ENCODE assay signal across 24 cellular contexts in genomic region chr11:75480185-75480889, GRCh38. TPM values are rescaled to one million over a fixed set of nuclear protein-coding genes. Genes with fewer than 3 reads are reported as not detected.
"Had no signal": no experiment of that assay in that cellular context is flagged by ENCODE, and none has a peak within 500 bp of the region (broad histone marks: within the 10 kb centered on the region; RNA-seq: fewer than 3 reads in every experiment).

No MANE protein-coding gene starts in this region.

- H3K27me3 Mint-ChIP-seq: activated CD4-positive, alpha-beta memory T cell treated with anti-CD3 and anti-CD28 coated beads for 36 hours; activated CD8-positive, alpha-beta memory T cell treated with anti-CD3 and anti-CD28 coated beads, Interleukin-2, amount 10 ng/mL, durations not matched to agents 7 days and 5 days; activated naive CD4-positive, alpha-beta T cell treated with anti-CD3 and anti-CD28 coated beads, Interleukin-2, amount 50 U/mL, for 24 hours; stimulated activated naive B cell treated with anti-CD40 and anti-IgM and Interleukin-4, amounts not matched to agents 10 μg/mL and 1 μg/mL and 100 μg/mL, for 72 hours had no signal

- H3K4me3 Mint-ChIP-seq: activated CD4-positive, alpha-beta memory T cell treated with anti-CD3 and anti-CD28 coated beads for 36 hours; activated CD8-positive, alpha-beta memory T cell treated with anti-CD3 and anti-CD28 coated beads, Interleukin-2, amount 10 ng/mL, durations not matched to agents 7 days and 5 days; activated naive CD4-positive, alpha-beta T cell treated with anti-CD3 and anti-CD28 coated beads, Interleukin-2, amount 50 U/mL, for 24 hours; naive B cell; stimulated activated naive B cell treated with anti-CD40 and anti-IgM and Interleukin-4, amounts not matched to agents 10 μg/mL and 1 μg/mL and 100 μg/mL, for 72 hours; T-helper 2 cell treated with Interferon-gamma antibody and Interleukin-4, amounts not matched to agents 5 μg/mL and 100 μg/mL, for 36 hours had no signal

- H3K36me3 ChIP-seq: heart left ventricle, tibial nerve, vagina had no signal

- H3K9me3 Mint-ChIP-seq: activated CD4-positive, alpha-beta memory T cell treated with anti-CD3 and anti-CD28 coated beads for 36 hours; activated naive CD4-positive, alpha-beta T cell treated with anti-CD3 and anti-CD28 coated beads, Interleukin-2, amount 50 U/mL, for 24 hours; naive B cell; stimulated activated naive B cell treated with anti-CD40 and anti-IgM and Interleukin-4, amounts not matched to agents 10 μg/mL and 1 μg/mL and 100 μg/mL, for 72 hours; T-helper 2 cell treated with Interferon-gamma antibody and Interleukin-4, amounts not matched to agents 5 μg/mL and 100 μg/mL, for 36 hours had no signal

- H3K36me3 Mint-ChIP-seq: activated CD4-positive, alpha-beta memory T cell treated with anti-CD3 and anti-CD28 coated beads for 36 hours; activated CD8-positive, alpha-beta memory T cell treated with anti-CD3 and anti-CD28 coated beads, Interleukin-2, amount 10 ng/mL, durations not matched to agents 7 days and 5 days; activated naive CD4-positive, alpha-beta T cell treated with anti-CD3 and anti-CD28 coated beads, Interleukin-2, amount 50 U/mL, for 24 hours; naive B cell; stimulated activated naive B cell treated with anti-CD40 and anti-IgM and Interleukin-4, amounts not matched to agents 10 μg/mL and 1 μg/mL and 100 μg/mL, for 72 hours had no signal

- H3K4me1 ChIP-seq: foreskin keratinocyte, parathyroid adenoma had no signal

- H3K27me3 ChIP-seq: body of pancreas, foreskin keratinocyte, heart left ventricle, tibial nerve, vagina had no signal

- H3K9me3 ChIP-seq: body of pancreas, heart left ventricle, tibial nerve, vagina had no signal

- H3K4me3 ChIP-seq: body of pancreas, coronary artery, heart left ventricle, lung, tibial nerve, vagina had no signal

- H3K27ac Mint-ChIP-seq: activated CD4-positive, alpha-beta memory T cell treated with anti-CD3 and anti-CD28 coated beads for 36 hours; activated CD8-positive, alpha-beta memory T cell treated with anti-CD3 and anti-CD28 coated beads, Interleukin-2, amount 10 ng/mL, durations not matched to agents 7 days and 5 days; activated naive CD4-positive, alpha-beta T cell treated with anti-CD3 and anti-CD28 coated beads, Interleukin-2, amount 50 U/mL, for 24 hours; stimulated activated naive B cell treated with anti-CD40 and anti-IgM and Interleukin-4, amounts not matched to agents 10 μg/mL and 1 μg/mL and 100 μg/mL, for 72 hours; T-helper 2 cell treated with Interferon-gamma antibody and Interleukin-4, amounts not matched to agents 5 μg/mL and 100 μg/mL, for 36 hours had no signal

- ATAC-seq: activated CD8-positive, alpha-beta memory T cell treated with anti-CD3 and anti-CD28 coated beads, Interleukin-2, amount 10 ng/mL, durations not matched to agents 7 days and 5 days; body of pancreas; foreskin keratinocyte; heart left ventricle; left cardiac atrium; stimulated activated naive B cell treated with anti-CD40 and anti-IgM and Interleukin-4, amounts not matched to agents 10 μg/mL and 1 μg/mL and 100 μg/mL, for 72 hours had no signal

- DNase-seq: activated CD4-positive, alpha-beta memory T cell treated with anti-CD3 and anti-CD28 coated beads for 36 hours; activated CD4-positive, alpha-beta T cell treated with anti-CD3 and anti-CD28 coated beads for 1 hour; activated CD8-positive, alpha-beta memory T cell treated with anti-CD3 and anti-CD28 coated beads, Interleukin-2, amount 10 ng/mL, durations not matched to agents 7 days and 5 days; activated effector memory CD4-positive, alpha-beta T cell treated with anti-CD3 and anti-CD28 coated beads, Interleukin-2, amount 50 U/mL, for 16 hours; activated T-cell treated with anti-CD3 and anti-CD28 coated beads, Interleukin-2, amount 50 U/mL, for 48 hours; amniotic stem cell; body of pancreas; central memory CD4-positive, alpha-beta T cell; foreskin keratinocyte; heart left ventricle; left cardiac atrium; naive B cell; stimulated activated CD4-positive, alpha-beta T cell treated with anti-CD3 and anti-CD28 coated beads, Interleukin-12 subunit alpha, Interleukin-12 subunit beta, amount 100 ng/mL, for 4 hours; stimulated activated CD4-positive, alpha-beta T cell treated with anti-CD3 and anti-CD28 coated beads, Interleukin-2, amount 100 ng/mL, for 24 hours; stimulated activated naive B cell treated with anti-CD40 and anti-IgM and Interleukin-4, amounts not matched to agents 10 μg/mL and 1 μg/mL and 100 μg/mL, for 72 hours; SW 1271 had no signal

- H3K27ac ChIP-seq: body of pancreas, coronary artery, foreskin keratinocyte, heart left ventricle, parathyroid adenoma, tibial nerve, vagina, VCaP had no signal

RNA-seq across cellular contexts. Expression of gene KLHL35, which starts 47.3 kb away (rescaled TPM):
- total RNA-seq: vagina had no signal
